In the genomic region with DNA sequence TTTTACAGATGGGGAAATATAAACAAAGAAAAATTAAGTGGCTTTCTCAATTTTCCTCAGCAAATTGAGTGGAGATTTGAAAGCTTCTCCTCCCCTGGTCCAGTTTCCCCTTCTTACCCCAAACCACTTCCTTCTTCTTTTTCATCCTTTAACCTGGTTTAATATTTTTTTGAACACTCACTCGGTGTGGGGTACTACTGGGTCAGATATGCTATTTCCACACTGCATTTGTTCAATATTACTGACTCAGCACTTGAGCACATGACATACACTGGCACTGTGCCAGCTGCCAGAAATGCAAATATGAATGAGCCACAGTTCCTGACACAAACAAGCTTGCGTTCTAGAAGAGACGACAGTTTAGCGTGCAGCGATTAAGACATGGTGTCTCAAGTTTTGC, we compare ENCODE assay signal across 8 cellular contexts.
A peak's percentile ranks its signal among the peaks of the same experiment; 100 is the strongest.
DNase-seq lines count a peak whose midpoint lies in the region; ATAC-seq and TF ChIP-seq lines count a peak whose summit lies in the region.
"Not testable (repeated sequence)": the region's sequence is repeated elsewhere in the genome, so short reads cannot be mapped to it uniquely, and the experiment has no call there.

No MANE protein-coding gene starts in this region.

- H3K9ac ChIP-seq in SK-N-MC (ENCODE audit: insufficient read length), result not testable (repeated sequence)

- H3K4me1 ChIP-seq in BE2C, result not testable (repeated sequence)

- not testable (repeated sequence) for H3K4me3 ChIP-seq in BE2C (ENCODE audit: low read depth, low read length)
- H3K4me3 ChIP-seq in SK-N-MC, result peak overlapping the region; percentile 37; the same call in 1 of the 2 replicates

- TF ChIP-seq CTCF in BE2C (IDR thresholded peaks at IDR 0.05; ENCODE audit: low read depth, low read length), result not testable (repeated sequence)

- H3K36me3 ChIP-seq in BE2C; SK-N-MC (ENCODE audit: insufficient read depth, low read length): not testable (repeated sequence)

- DNase-seq in BE2C, result peak; percentile 13
- peak; percentile 1 for DNase-seq in NCI-H345 (lab: John Stamatoyannopoulos, UW)
- DNase-seq in SK-N-MC (ENCODE audit: low read depth, low spot score), result peak; percentile 16
- peak; percentile 19 for DNase-seq in globus pallidus (ENCODE audit: low spot score)

- ATAC-seq in GM18909 (IDR thresholded peaks at IDR 0.05; ENCODE audit: poor library complexity, unreplicated experiment) (peak; percentile 85), GM21619 (IDR thresholded peaks at IDR 0.05; ENCODE audit: unreplicated experiment) (peak; percentile 64), HG03060 (IDR thresholded peaks at IDR 0.05; ENCODE audit: low read depth, unreplicated experiment) (peak; percentile 66), HG03442 (IDR thresholded peaks at IDR 0.05; ENCODE audit: unreplicated experiment) (peak; percentile 67)

- not testable (repeated sequence) for H3K27me3 ChIP-seq in BE2C

- not testable (repeated sequence) for H3K9me3 ChIP-seq in BE2C; SK-N-MC (ENCODE audit: low read depth, low read length)

- H3K27ac ChIP-seq in SK-N-MC, result not testable (repeated sequence)
